In genomic region chr13:33696530-33696929, GRCh38 we compare ENCODE assay signal across 21 cellular contexts.
"Had no signal": no experiment of that assay in that cellular context is flagged by ENCODE, and none has a peak within 500 bp of the region (broad histone marks: within the 10 kb centered on the region; RNA-seq: fewer than 3 reads in every experiment).

No MANE protein-coding gene starts in this region.

- H3K27ac Mint-ChIP-seq: activated naive CD4-positive, alpha-beta T cell treated with anti-CD3 and anti-CD28 coated beads for 36 hours; activated naive CD8-positive, alpha-beta T cell treated with anti-CD3 and anti-CD28 coated beads, Interleukin-2, amount 10 ng/mL, durations not matched to agents 7 days and 5 days; endodermal cell; immature natural killer cell; naive thymus-derived CD8-positive, alpha-beta T cell; neural progenitor cell had no signal

- H3K9me3 Mint-ChIP-seq: activated naive CD4-positive, alpha-beta T cell treated with anti-CD3 and anti-CD28 coated beads for 36 hours; activated naive CD8-positive, alpha-beta T cell treated with anti-CD3 and anti-CD28 coated beads, Interleukin-2, amount 10 ng/mL, durations not matched to agents 7 days and 5 days; naive thymus-derived CD8-positive, alpha-beta T cell had no signal

- FAIRE-seq: TTC549 had no signal

- H3K9ac ChIP-seq: neural progenitor cell had no signal

- H3K4me3 Mint-ChIP-seq: activated naive CD4-positive, alpha-beta T cell treated with anti-CD3 and anti-CD28 coated beads for 36 hours; activated naive CD8-positive, alpha-beta T cell treated with anti-CD3 and anti-CD28 coated beads, Interleukin-2, amount 10 ng/mL, durations not matched to agents 7 days and 5 days; endodermal cell; immature natural killer cell; naive thymus-derived CD8-positive, alpha-beta T cell; neural progenitor cell had no signal

- H3K4me1 Mint-ChIP-seq: activated naive CD8-positive, alpha-beta T cell treated with anti-CD3 and anti-CD28 coated beads, Interleukin-2, amount 10 ng/mL, durations not matched to agents 7 days and 5 days; endodermal cell; immature natural killer cell; naive thymus-derived CD8-positive, alpha-beta T cell had no signal

- H2AFZ ChIP-seq: neural progenitor cell had no signal

- H3K27me3 ChIP-seq: foreskin keratinocyte, neural progenitor cell, spleen had no signal

- H3K9me3 ChIP-seq: lower lobe of right lung, spleen had no signal

- H3K36me3 Mint-ChIP-seq: activated naive CD8-positive, alpha-beta T cell treated with anti-CD3 and anti-CD28 coated beads, Interleukin-2, amount 10 ng/mL, durations not matched to agents 7 days and 5 days; immature natural killer cell; naive thymus-derived CD8-positive, alpha-beta T cell; neural progenitor cell had no signal

- H3K4me3 ChIP-seq: lower lobe of right lung, neural progenitor cell, spleen had no signal

- H3K4me2 ChIP-seq: neural progenitor cell had no signal

- ATAC-seq: left lobe of liver; lower lobe of right lung; naive thymus-derived CD8-positive, alpha-beta T cell; sciatic nerve had no signal

- H3K4me1 ChIP-seq: lower lobe of right lung, neural progenitor cell, spleen had no signal

- H3K36me3 ChIP-seq: lower lobe of right lung, neural progenitor cell, spleen, WERI-Rb-1 had no signal

- H3K27ac ChIP-seq: foreskin keratinocyte, lower lobe of right lung, neural progenitor cell, spleen, WERI-Rb-1 had no signal

- DNase-seq: activated CD4-positive, CD25-positive, alpha-beta regulatory T cell treated with anti-CD3 and anti-CD28 coated beads, Interleukin-2, amount 50 U/mL, for 72 hours; activated effector memory CD4-positive, alpha-beta T cell treated with Interleukin-2 at 50 U/mL for 16 hours; activated naive CD4-positive, alpha-beta T cell treated with anti-CD3 and anti-CD28 coated beads for 36 hours; activated naive CD8-positive, alpha-beta T cell treated with anti-CD3 and anti-CD28 coated beads, Interleukin-2, amount 10 ng/mL, durations not matched to agents 7 days and 5 days; activated T-cell treated with anti-CD3 and anti-CD28 coated beads, Interleukin-2, amount 50 U/mL, for 1 hour; cerebellar nuclear complex; cortex of kidney; endodermal cell; immature natural killer cell; lower lobe of right lung; naive thymus-derived CD8-positive, alpha-beta T cell; spleen; stimulated activated CD4-positive, alpha-beta T cell treated with anti-CD3 and anti-CD28 coated beads, Interleukin-4, amount 100 ng/mL, for 1 hour; stimulated activated naive CD4-positive, alpha-beta T cell treated with Interleukin-2 at 50 U/mL for 16 hours; T-helper 1 cell; WERI-Rb-1 had no signal
